In the genomic region with DNA sequence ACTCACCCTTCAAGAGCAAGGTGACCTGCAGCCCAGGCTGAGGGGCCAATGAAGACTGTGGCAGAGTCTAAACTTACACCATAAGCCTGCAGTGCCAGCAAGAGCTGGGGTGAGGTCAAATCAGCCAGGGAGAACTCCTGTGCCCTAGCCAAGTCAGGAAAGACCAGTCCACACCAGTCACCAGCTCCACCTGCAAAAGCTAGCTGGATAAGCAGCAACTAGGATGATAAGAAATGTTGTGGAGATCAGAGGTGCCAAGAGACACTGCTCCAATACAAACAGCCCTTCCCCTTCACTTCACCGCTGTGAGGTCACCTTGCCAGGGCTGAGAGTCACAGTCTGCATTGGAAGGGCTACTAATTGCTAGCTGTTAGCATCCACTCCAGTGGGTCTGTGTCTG, we compare ENCODE assay signal across 1 cellular context.
TF ChIP-seq lines count a peak whose summit lies in the region.

No MANE protein-coding gene starts in this region.

TF ChIP-seq in IMR-90, 13 proteins besides CTCF, POLR2A, EP300 and RAD21 (continued from another document):
- TF ChIP-seq, protein P1, sequence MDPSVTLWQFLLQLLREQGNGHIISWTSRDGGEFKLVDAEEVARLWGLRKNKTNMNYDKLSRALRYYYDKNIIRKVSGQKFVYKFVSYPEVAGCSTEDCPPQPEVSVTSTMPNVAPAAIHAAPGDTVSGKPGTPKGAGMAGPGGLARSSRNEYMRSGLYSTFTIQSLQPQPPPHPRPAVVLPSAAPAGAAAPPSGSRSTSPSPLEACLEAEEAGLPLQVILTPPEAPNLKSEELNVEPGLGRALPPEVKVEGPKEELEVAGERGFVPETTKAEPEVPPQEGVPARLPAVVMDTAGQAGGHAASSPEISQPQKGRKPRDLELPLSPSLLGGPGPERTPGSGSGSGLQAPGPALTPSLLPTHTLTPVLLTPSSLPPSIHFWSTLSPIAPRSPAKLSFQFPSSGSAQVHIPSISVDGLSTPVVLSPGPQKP (IDR thresholded peaks at IDR 0.05; ENCODE audit: borderline replicate concordance, low read depth, low read length): no peak
- no peak for TF ChIP-seq MAFK (IDR thresholded peaks at IDR 0.05; ENCODE audit: low read depth, low read length)
